In the genomic region with DNA sequence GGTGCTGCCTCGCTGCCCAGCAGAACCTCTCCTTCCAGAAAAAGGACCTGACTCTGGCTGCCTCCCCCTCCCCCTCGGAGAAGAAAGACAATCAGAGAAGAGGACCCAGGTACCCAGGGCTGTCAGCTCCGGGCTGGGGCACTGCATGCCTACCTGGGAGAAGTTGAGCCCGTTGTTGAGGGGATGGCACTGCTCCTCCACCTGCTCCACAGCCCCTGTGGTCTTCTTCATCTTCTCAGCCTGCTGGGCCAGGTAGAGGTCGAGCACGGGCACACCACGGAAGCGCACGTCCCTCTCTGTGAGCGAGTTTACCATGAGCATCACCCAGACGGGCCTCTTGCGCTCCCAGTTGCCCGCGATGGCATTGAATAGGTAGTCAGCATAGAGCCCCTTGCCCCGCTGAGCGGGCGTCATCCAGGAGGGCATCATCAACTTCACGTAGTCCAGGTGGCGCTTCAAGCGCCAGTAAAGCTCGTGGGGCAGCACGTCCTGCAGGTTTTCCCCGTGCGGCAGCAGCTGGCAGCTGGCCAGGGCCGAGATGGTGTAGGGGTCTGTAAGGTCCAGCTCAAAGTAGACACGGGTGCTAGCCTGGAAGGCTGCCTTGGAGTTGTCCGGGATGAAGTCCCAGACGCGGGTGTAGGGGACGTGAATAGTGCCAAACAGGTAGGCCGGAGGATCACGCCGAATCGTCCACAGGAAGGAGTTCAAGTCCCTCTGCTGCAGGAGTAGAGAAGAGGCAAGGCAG, we compare ENCODE assay signal across 22 cellular contexts. TPM values are rescaled to one million over a fixed set of nuclear protein-coding genes. Genes with fewer than 3 reads are reported as not detected.
DNase-seq lines count a peak whose midpoint lies in the region; ATAC-seq and TF ChIP-seq lines count a peak whose summit lies in the region.
"Had no signal": no experiment of that assay in that cellular context is flagged by ENCODE, and none has a peak within 500 bp of the region (broad histone marks: within the 10 kb centered on the region; RNA-seq: fewer than 3 reads in every experiment).

No MANE protein-coding gene starts in this region.

- H3K27ac Mint-ChIP-seq in MCF 10A (ENCODE audit: low read depth, unreplicated experiment) = no peak overlapping the region
- H3K27ac Mint-ChIP-seq in neural progenitor cell = peak overlapping the region; percentile 96
- H3K27ac Mint-ChIP-seq in type B pancreatic cell = no peak overlapping the region
- H3K27ac Mint-ChIP-seq: IgD-negative memory B cell had no signal

- H3K4me2 ChIP-seq in mammary epithelial cell (ENCODE audit: insufficient read depth, low read depth, low read length) (no peak overlapping the region), neural progenitor cell (no peak overlapping the region)

- no peak overlapping the region for H2AFZ ChIP-seq in mammary epithelial cell (ENCODE audit: low read depth, low read length)
- no peak overlapping the region for H2AFZ ChIP-seq in neural progenitor cell (replicated peaks)

- intact Hi-C loops in MCF 10A (cut with micrococcal nuclease) = loop anchor here (10.0 kb wide), 1 partner anchor 89 kb away; no protein-coding TSS in a partner anchor
- intact Hi-C loops in mammary epithelial cell (cut with micrococcal nuclease) = no loop called here

- H3K27me3 ChIP-seq in mammary epithelial cell (ENCODE audit: insufficient read depth, low read length) (no peaks in the 10 kb centered on the region), neural progenitor cell (peaks cover 53% of the 10 kb centered on the region)

- ATAC-seq in HG03095 (IDR thresholded peaks at IDR 0.05; ENCODE audit: unreplicated experiment) (no peak), HG02642 (IDR thresholded peaks at IDR 0.05; ENCODE audit: poor library complexity, unreplicated experiment) (no peak)

- TF ChIP-seq CTCF in MCF 10A (IDR thresholded peaks at IDR 0.05; ENCODE audit: unreplicated experiment) = no peak
- no peak for TF ChIP-seq CTCF in mammary epithelial cell (conservative IDR thresholded peaks at IDR 0.05 in 1 of 2, IDR thresholded peaks at IDR 0.05 in 1 of 2; ENCODE audit: extremely low read depth in 1 of 2, insufficient read depth in 1 of 2, low read depth in 1 of 2, low read length in 2 of 2)
- TF ChIP-seq CTCF in epithelial cell of proximal tubule (conservative IDR thresholded peaks at IDR 0.05; ENCODE audit: low read depth, low read length) = no peak
- TF ChIP-seq CTCF in neural progenitor cell (IDR thresholded peaks at IDR 0.05) = no peak
- TF ChIP-seq CTCF in type B pancreatic cell (conservative IDR thresholded peaks at IDR 0.05) = no peak

- DNase-seq in MCF 10A (ENCODE audit: unreplicated experiment) (no peak), mammary epithelial cell (no peak), epithelial cell of proximal tubule (ENCODE audit: low read depth) (no peak), neural progenitor cell (ENCODE audit: low spot score) (no peak), type B pancreatic cell (ENCODE audit: extremely low spot score, unreplicated experiment) (no peak)
- no peak for DNase-seq in stimulated activated CD4-positive, alpha-beta T cell treated with anti-CD3 and anti-CD28 coated beads, Interleukin-4, amount 100 ng/mL, for 24 hours
- DNase-seq: AML-193, DND-41, HCEC 1CT, Kasumi-1, MM.1S, NCI-H1092, NCI-H146, NCI-H510A, NCI-H82, SHP77 had no signal

- H3K4me3 ChIP-seq in mammary epithelial cell (replicated peaks in 1 of 3; ENCODE audit: insufficient read depth in 1 of 3, low read depth in 2 of 3, low read length in 3 of 3) = no peak overlapping the region
- peak overlapping the region; percentile 91 for H3K4me3 ChIP-seq in epithelial cell of proximal tubule (ENCODE audit: low read depth, low read length)
- H3K4me3 ChIP-seq in neural progenitor cell = no peak overlapping the region

- H3K4me1 Mint-ChIP-seq in MCF 10A (ENCODE audit: insufficient read depth, unreplicated experiment) (peaks cover 34% of the 10 kb centered on the region), neural progenitor cell (peaks cover 68% of the 10 kb centered on the region), type B pancreatic cell (ENCODE audit: unreplicated experiment) (peaks cover 39% of the 10 kb centered on the region)

- no peaks in the 10 kb centered on the region for H3K27me3 Mint-ChIP-seq in MCF 10A (ENCODE audit: insufficient read depth, unreplicated experiment)
- peaks cover 15% of the 10 kb centered on the region for H3K27me3 Mint-ChIP-seq in neural progenitor cell (ENCODE audit: insufficient read depth, low read depth)
- peaks cover 79% of the 10 kb centered on the region for H3K27me3 Mint-ChIP-seq in type B pancreatic cell

- WGBS in mammary epithelial cell (ENCODE audit: low coverage, missing lambda C conversion rate) = 64% methylated on average over 6 of the region's 34 CpGs

- in situ Hi-C loops in mammary epithelial cell (cut with MboI; ENCODE audit: low sequenced_read_pairs in 2 of 2) = loop anchor here (5.0 to 10.0 kb wide), 2 partner anchors 68 to 71 kb away; no protein-coding TSS in a partner anchor

- H3K36me3 ChIP-seq in mammary epithelial cell (ENCODE audit: insufficient read depth, low read length) (no peaks in the 10 kb centered on the region), neural progenitor cell (no peaks in the 10 kb centered on the region)

- peaks cover 9% of the 10 kb centered on the region for H3F3A ChIP-seq in neural progenitor cell (ENCODE audit: low read depth)

- peaks cover 27% of the 10 kb centered on the region for H3K4me1 ChIP-seq in mammary epithelial cell (ENCODE audit: insufficient read depth, low read length)
- H3K4me1 ChIP-seq in neural progenitor cell = peaks cover 25% of the 10 kb centered on the region

- H3K9me3 Mint-ChIP-seq in MCF 10A (ENCODE audit: unreplicated experiment) (no peaks in the 10 kb centered on the region), neural progenitor cell (no peaks in the 10 kb centered on the region), type B pancreatic cell (no peaks in the 10 kb centered on the region)
- H3K9me3 Mint-ChIP-seq: IgD-negative memory B cell had no signal

- POLR2A ChIA-PET in MCF 10A (lab: Yijun Ruan, JAX) = no interaction called here

- dilution Hi-C loops in mammary epithelial cell (cut with HindIII; ENCODE audit: low sequenced_read_pairs) = no loop called here

- H3K36me3 Mint-ChIP-seq in MCF 10A (ENCODE audit: insufficient read depth, unreplicated experiment) (peaks cover 17% of the 10 kb centered on the region), neural progenitor cell (peaks cover 24% of the 10 kb centered on the region), type B pancreatic cell (peaks cover 4% of the 10 kb centered on the region)
- H3K36me3 Mint-ChIP-seq: IgD-negative memory B cell had no signal

- H4K20me1 ChIP-seq in mammary epithelial cell (ENCODE audit: insufficient read depth, low read length) (no peaks in the 10 kb centered on the region), neural progenitor cell (ENCODE audit: low read depth) (no peaks in the 10 kb centered on the region)

- H3K27ac ChIP-seq in mammary epithelial cell (ENCODE audit: insufficient read depth, low read depth, low read length) = no peak overlapping the region
- H3K27ac ChIP-seq in neural progenitor cell = no peak overlapping the region
- H3K27ac ChIP-seq: 22Rv1, C4-2B had no signal

- no peaks in the 10 kb centered on the region for H3K9me3 ChIP-seq in mammary epithelial cell (replicated peaks; ENCODE audit: insufficient read depth, low read length)
- no peaks in the 10 kb centered on the region for H3K9me3 ChIP-seq in neural progenitor cell (ENCODE audit: low read depth)

- CTCF ChIA-PET in MCF 10A (lab: Yijun Ruan, JAX) (interaction anchor here (0.6 to 2.4 kb wide), 5 partner anchors 37 to 494 kb away, joined by 3 to 11 read pairs (median 5); no protein-coding TSS in a partner anchor), mammary epithelial cell (lab: Charles Lee; ENCODE audit: low non-redundant PET) (no interaction called here)

- H3K4me3 Mint-ChIP-seq in MCF 10A (ENCODE audit: unreplicated experiment) (peak overlapping the region; percentile 40), neural progenitor cell (peak overlapping the region; percentile 79), type B pancreatic cell (peak overlapping the region; percentile 65)

- no TSS peak for BruUV-seq in MCF 10A (replicated peaks; lab: Mats Ljungman, UMichigan)
- no TSS peak for BruUV-seq in mammary epithelial cell (replicated peaks; lab: Mats Ljungman, UMichigan)

- H3K79me2 ChIP-seq in mammary epithelial cell (ENCODE audit: insufficient read depth, low read length) (no peaks in the 10 kb centered on the region), neural progenitor cell (ENCODE audit: low read depth) (no peaks in the 10 kb centered on the region)

- H3K9ac ChIP-seq in mammary epithelial cell (ENCODE audit: insufficient read depth, low read length) = no peak overlapping the region
- no peak overlapping the region for H3K9ac ChIP-seq in neural progenitor cell

RNA-seq across cellular contexts. Expression of a gene that starts 3.1 kb away (rescaled TPM):
- 0.96 and 2.6 TPM in 2 replicates for total RNA-seq in MCF 10A (2022)
- total RNA-seq in mammary epithelial cell = 1 to 10 TPM; 1.2 TPM
- polyA plus RNA-seq in mammary epithelial cell = 0.16 TPM
- 0.62 TPM for polyA minus RNA-seq in mammary epithelial cell
- total RNA-seq in epithelial cell of proximal tubule = 0.14 and 0.46 TPM in 2 replicates
- 0.09 and 0.34 TPM in 2 replicates for total RNA-seq in neural progenitor cell (ENCODE audit: low replicate concordance)
- 2.2 and 6.7 TPM in 2 replicates for total RNA-seq in type B pancreatic cell (ENCODE audit: low replicate concordance)
- total RNA-seq: RPMI7951 had no signal
- polyA plus RNA-seq: IgD-negative memory B cell had no signal
